Comparison of ENCODE assay signal across 11 cellular contexts in the genomic region with DNA sequence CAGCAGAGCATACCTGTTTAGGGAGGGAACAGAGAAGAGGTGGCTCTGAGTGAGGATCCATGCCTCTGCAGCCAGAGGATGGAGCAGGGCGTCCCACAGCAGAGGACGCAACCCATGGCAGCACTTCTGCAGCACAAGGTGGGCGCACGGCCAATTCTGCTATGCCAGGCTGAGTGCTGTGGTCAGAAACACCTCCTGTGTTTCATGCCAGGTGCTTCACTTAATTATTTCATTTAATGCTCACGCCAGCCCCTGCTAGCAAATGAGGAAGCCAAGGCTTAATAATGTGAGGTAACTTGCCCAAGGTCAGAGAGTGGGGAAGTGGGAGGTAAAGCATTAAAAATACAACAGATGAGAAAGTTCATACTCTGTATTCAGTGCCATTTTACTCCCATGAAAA.
DNase-seq lines count a peak whose midpoint lies in the region; ATAC-seq and TF ChIP-seq lines count a peak whose summit lies in the region.
"Had no signal": no experiment of that assay in that cellular context is flagged by ENCODE, and none has a peak within 500 bp of the region (broad histone marks: within the 10 kb centered on the region; RNA-seq: fewer than 3 reads in every experiment).

No MANE protein-coding gene starts in this region.

- H3K27ac ChIP-seq in right cardiac atrium (ENCODE audit: low read length) (no peak overlapping the region), gastrocnemius medialis (peak overlapping the region; percentile 66 to 86 (median 74))
- H3K27ac ChIP-seq in CD8-positive, alpha-beta T cell (ENCODE audit: low read depth, low read length), result no peak overlapping the region

- H3K9me3 Mint-ChIP-seq in CD8-positive, alpha-beta T cell, result no peaks in the 10 kb centered on the region
- H3K9me3 Mint-ChIP-seq in activated T-cell treated with anti-CD3 and anti-CD28 coated beads, Interleukin-2, amount 50 U/mL, for 72 hours, result no peaks in the 10 kb centered on the region
- H3K9me3 Mint-ChIP-seq: stimulated activated memory B cell treated with anti-CD40 and anti-IgM and Interleukin-4, amounts not matched to agents 10 μg/mL and 1 μg/mL and 100 μg/mL, for 72 hours had no signal

- no peak for TF ChIP-seq CTCF in gastrocnemius medialis (IDR thresholded peaks at IDR 0.05 in 4 of 5, conservative IDR thresholded peaks at IDR 0.05 in 1 of 5)
- TF ChIP-seq CTCF in CD8-positive, alpha-beta T cell (IDR thresholded peaks at IDR 0.05), result no peak

- peaks cover 2% of the 10 kb centered on the region for H3K4me1 Mint-ChIP-seq in CD8-positive, alpha-beta T cell (ENCODE audit: low read depth)
- H3K4me1 Mint-ChIP-seq in activated T-cell treated with anti-CD3 and anti-CD28 coated beads, Interleukin-2, amount 50 U/mL, for 72 hours (ENCODE audit: low read depth), result peaks cover 3% of the 10 kb centered on the region

- H3K27ac Mint-ChIP-seq in CD8-positive, alpha-beta T cell, result no peak overlapping the region
- no peak overlapping the region for H3K27ac Mint-ChIP-seq in activated T-cell treated with anti-CD3 and anti-CD28 coated beads, Interleukin-2, amount 50 U/mL, for 72 hours
- H3K27ac Mint-ChIP-seq: stimulated activated memory B cell treated with anti-CD40 and anti-IgM and Interleukin-4, amounts not matched to agents 10 μg/mL and 1 μg/mL and 100 μg/mL, for 72 hours had no signal

- no peaks in the 10 kb centered on the region for H3K27me3 ChIP-seq in right cardiac atrium (ENCODE audit: control insufficient read depth, insufficient read depth)
- H3K27me3 ChIP-seq in gastrocnemius medialis, result no peaks in the 10 kb centered on the region
- H3K27me3 ChIP-seq in CD8-positive, alpha-beta T cell (ENCODE audit: insufficient read depth, low read length), result no peaks in the 10 kb centered on the region

- H3K27me3 Mint-ChIP-seq in CD8-positive, alpha-beta T cell (ENCODE audit: low read depth), result no peaks in the 10 kb centered on the region
- no peaks in the 10 kb centered on the region for H3K27me3 Mint-ChIP-seq in activated T-cell treated with anti-CD3 and anti-CD28 coated beads, Interleukin-2, amount 50 U/mL, for 72 hours (ENCODE audit: low read depth)
- H3K27me3 Mint-ChIP-seq: stimulated activated memory B cell treated with anti-CD40 and anti-IgM and Interleukin-4, amounts not matched to agents 10 μg/mL and 1 μg/mL and 100 μg/mL, for 72 hours had no signal

- H3K4me3 Mint-ChIP-seq in CD8-positive, alpha-beta T cell, result no peak overlapping the region
- H3K4me3 Mint-ChIP-seq in activated T-cell treated with anti-CD3 and anti-CD28 coated beads, Interleukin-2, amount 50 U/mL, for 72 hours, result no peak overlapping the region
- H3K4me3 Mint-ChIP-seq: stimulated activated memory B cell treated with anti-CD40 and anti-IgM and Interleukin-4, amounts not matched to agents 10 μg/mL and 1 μg/mL and 100 μg/mL, for 72 hours had no signal

- in situ Hi-C loops in gastrocnemius medialis (cut with MboI; ENCODE audit: low sequenced_read_pairs in 4 of 4), result no loop called here

- H3K9me3 ChIP-seq in right cardiac atrium (ENCODE audit: control insufficient read depth, low read length) (no peaks in the 10 kb centered on the region), gastrocnemius medialis (no peaks in the 10 kb centered on the region)
- no peaks in the 10 kb centered on the region for H3K9me3 ChIP-seq in CD8-positive, alpha-beta T cell (ENCODE audit: low read length)

- intact Hi-C loops in right cardiac atrium (cut with DNase I), result loop anchor here in 1 of 4 donors (10.0 kb wide), 1 partner anchor 188 kb away; no protein-coding TSS in a partner anchor
- intact Hi-C loops in gastrocnemius medialis (cut with DNase I; ENCODE audit: low total_unique reads), result no loop called here
- intact Hi-C loops in CD8-positive, alpha-beta T cell (cut with DNase I, micrococcal nuclease), result no loop called here

- WGBS in right cardiac atrium, result 73% methylated on average over 5 of the region's 5 CpGs

- CTCF ChIA-PET in CD8-positive, alpha-beta T cell (lab: Charles Lee), result no interaction called here

- H3K36me3 ChIP-seq in gastrocnemius medialis, result peaks cover 2 to 58% of the 10 kb centered on the region in 2 donors
- peaks cover 11% of the 10 kb centered on the region for H3K36me3 ChIP-seq in CD8-positive, alpha-beta T cell (ENCODE audit: insufficient read depth, low read length)

- peaks cover 2% of the 10 kb centered on the region for H3K4me1 ChIP-seq in right cardiac atrium (ENCODE audit: control insufficient read depth, insufficient read depth, low read length)
- peaks cover 35 to 64% of the 10 kb centered on the region in 2 donors for H3K4me1 ChIP-seq in gastrocnemius medialis
- H3K4me1 ChIP-seq in CD8-positive, alpha-beta T cell (ENCODE audit: insufficient read depth, low read length), result no peaks in the 10 kb centered on the region

- no peak overlapping the region for H3K4me3 ChIP-seq in right cardiac atrium (ENCODE audit: low read length)
- no peak overlapping the region for H3K4me3 ChIP-seq in gastrocnemius medialis
- H3K4me3 ChIP-seq in CD8-positive, alpha-beta T cell (ENCODE audit: low read depth, low read length), result no peak overlapping the region

- POLR2A ChIA-PET in CD8-positive, alpha-beta T cell (lab: Charles Lee), result no interaction called here

- DNase-seq in NAMALWA (ENCODE audit: low spot score) (peak; percentile 41), NCI-H774 (lab: John Stamatoyannopoulos, UW) (peak; percentile 34), right cardiac atrium (peak; percentile 37 to 81 (median 81)), gastrocnemius medialis (peak; percentile 66 to 80), epidermal melanocyte (ENCODE audit: insufficient read length, low spot score) (no peak), NCI-H446 treated with DMSO at 0.1 percent for 48 hours (lab: John Stamatoyannopoulos, UW) (no peak)
- no peak for DNase-seq in CD8-positive, alpha-beta T cell
- no peak for DNase-seq in activated T-cell treated with anti-CD3 and anti-CD28 coated beads, Interleukin-2, amount 50 U/mL, for 72 hours
- DNase-seq: NCI-H1930; stimulated activated CD4-positive, alpha-beta T cell treated with anti-CD3 and anti-CD28 coated beads, Interleukin-4, amount 100 ng/mL, for 24 hours had no signal

- peaks cover 64% of the 10 kb centered on the region for H3K36me3 Mint-ChIP-seq in CD8-positive, alpha-beta T cell
- peaks cover 11 to 19% of the 10 kb centered on the region in 2 donors for H3K36me3 Mint-ChIP-seq in activated T-cell treated with anti-CD3 and anti-CD28 coated beads, Interleukin-2, amount 50 U/mL, for 72 hours (ENCODE audit: insufficient read depth in 2 of 2)

- no peak for TF ChIP-seq POLR2A in gastrocnemius medialis (IDR thresholded peaks at IDR 0.05)

- ATAC-seq in right cardiac atrium (peak; percentile 60 to 72), gastrocnemius medialis (peak; percentile 57 to 64)
- no peak for ATAC-seq in CD8-positive, alpha-beta T cell
- ATAC-seq in activated T-cell treated with anti-CD3 and anti-CD28 coated beads, Interleukin-2, amount 50 U/mL, for 72 hours (replicated peaks in 1 of 2), result no peak
- ATAC-seq: stimulated activated memory B cell treated with anti-CD40 and anti-IgM and Interleukin-4, amounts not matched to agents 10 μg/mL and 1 μg/mL and 100 μg/mL, for 72 hours had no signal

Comparison
In these comparisons a context has a peak if more than half of its experiments do, and no peak if none do; other contexts are left out.
1. DNase-seq: peak in NAMALWA (single experiment), NCI-H774 (single experiment), right cardiac atrium (3 of 3) and gastrocnemius medialis (2 of 2); none in CD8-positive, alpha-beta T cell (0 of 7), activated T-cell treated with anti-CD3 and anti-CD28 coated beads, Interleukin-2, amount 50 U/mL, for 72 hours (0 of 2), epidermal melanocyte (single experiment) and NCI-H446 treated with DMSO at 0.1 percent for 48 hours (single experiment).
2. ATAC-seq: peak in right cardiac atrium (2 of 2) and gastrocnemius medialis (2 of 2); none in CD8-positive, alpha-beta T cell (single experiment) and activated T-cell treated with anti-CD3 and anti-CD28 coated beads, Interleukin-2, amount 50 U/mL, for 72 hours (0 of 2).
3. H3K27ac ChIP-seq: peak in gastrocnemius medialis (4 of 4); none in right cardiac atrium (single experiment) and CD8-positive, alpha-beta T cell (single experiment).